Comparison of ENCODE assay signal across 11 cellular contexts in genomic region chr7:5699467-5699866, GRCh38.
DNase-seq lines count a peak whose midpoint lies in the region; ATAC-seq and TF ChIP-seq lines count a peak whose summit lies in the region.
"Had no signal": no experiment of that assay in that cellular context is flagged by ENCODE, and none has a peak within 500 bp of the region (broad histone marks: within the 10 kb centered on the region; RNA-seq: fewer than 3 reads in every experiment).

No MANE protein-coding gene starts in this region.

- no peak for ATAC-seq in T-helper 17 cell
- ATAC-seq in HG03175 (IDR thresholded peaks at IDR 0.05; ENCODE audit: unreplicated experiment) = no peak
- no peak for ATAC-seq in HG03469 (IDR thresholded peaks at IDR 0.05; ENCODE audit: unreplicated experiment)

- DNase-seq in NCI-H1417 (lab: John Stamatoyannopoulos, UW) (peak in 2 of 3 experiments; percentile 47 to 49), NCI-H1417 treated with DMSO at 0.1 percent for 48 hours (lab: John Stamatoyannopoulos, UW) (no peak), T-helper 17 cell (no peak), fibroblast of peridontal ligament (ENCODE audit: extremely low read depth) (peak; percentile 65), smooth muscle cell (lab: John Stamatoyannopoulos, UW; ENCODE audit: unreplicated experiment) (no peak), NCI-H774 (lab: John Stamatoyannopoulos, UW) (no peak)
- DNase-seq: aorta had no signal

- no peak overlapping the region for H2AFZ ChIP-seq in smooth muscle cell (ENCODE audit: low read depth)

- H3K27ac Mint-ChIP-seq in T-helper 17 cell = peak overlapping the region; percentile 99

- no peak for TF ChIP-seq CTCF in smooth muscle cell (IDR thresholded peaks at IDR 0.05; ENCODE audit: borderline replicate concordance, insufficient read depth, poor library complexity, severe bottlenecking)

- peaks cover 22% of the 10 kb centered on the region for H3K4me1 ChIP-seq in smooth muscle cell (ENCODE audit: low read depth)

- peaks cover 60% of the 10 kb centered on the region for H3K4me1 Mint-ChIP-seq in T-helper 17 cell

- no peaks in the 10 kb centered on the region for H3K9me3 ChIP-seq in T-helper 17 cell (ENCODE audit: control insufficient read depth, low read length, poor library complexity, severe bottlenecking)
- no peaks in the 10 kb centered on the region for H3K9me3 ChIP-seq in smooth muscle cell (replicated peaks; ENCODE audit: low read depth)

- H3K4me3 Mint-ChIP-seq in T-helper 17 cell = peak overlapping the region; percentile 86

- no peaks in the 10 kb centered on the region for H3K36me3 ChIP-seq in smooth muscle cell (ENCODE audit: low read depth)

- 46% methylated on average over 4 of the region's 4 CpGs for WGBS in smooth muscle cell (ENCODE audit: low lambda C conversion rate)

- peaks cover 23% of the 10 kb centered on the region for H4K20me1 ChIP-seq in smooth muscle cell (ENCODE audit: low read depth)

- H3K9ac ChIP-seq in smooth muscle cell (ENCODE audit: low read depth) = peak overlapping the region; percentile 35

- H3K27me3 Mint-ChIP-seq in T-helper 17 cell = no peaks in the 10 kb centered on the region

- peaks cover 38% of the 10 kb centered on the region for H3F3A ChIP-seq in smooth muscle cell (ENCODE audit: low read depth)

- no peaks in the 10 kb centered on the region for H3K27me3 ChIP-seq in smooth muscle cell (ENCODE audit: low read depth)

- H3K36me3 Mint-ChIP-seq in T-helper 17 cell (ENCODE audit: low read depth) = peaks cover 8% of the 10 kb centered on the region

- H3K4me3 ChIP-seq in smooth muscle cell = no peak overlapping the region
- H3K4me3 ChIP-seq: SK-N-MC had no signal

- peaks cover 5% of the 10 kb centered on the region for H3K79me2 ChIP-seq in smooth muscle cell (ENCODE audit: low read depth)

- peak overlapping the region; percentile 100 for H3K27ac ChIP-seq in smooth muscle cell (ENCODE audit: low read depth)
- H3K27ac ChIP-seq: 22Rv1, SK-N-MC had no signal

- peak overlapping the region; percentile 22 for H3K4me2 ChIP-seq in smooth muscle cell

Comparison
In these comparisons a context has a peak if more than half of its experiments do, and no peak if none do; other contexts are left out.
1. DNase-seq: peak in NCI-H1417 (2 of 3) and fibroblast of peridontal ligament (single experiment); none in NCI-H1417 treated with DMSO at 0.1 percent for 48 hours (single experiment), T-helper 17 cell (0 of 3), smooth muscle cell (single experiment) and NCI-H774 (single experiment).